In the genomic region with DNA sequence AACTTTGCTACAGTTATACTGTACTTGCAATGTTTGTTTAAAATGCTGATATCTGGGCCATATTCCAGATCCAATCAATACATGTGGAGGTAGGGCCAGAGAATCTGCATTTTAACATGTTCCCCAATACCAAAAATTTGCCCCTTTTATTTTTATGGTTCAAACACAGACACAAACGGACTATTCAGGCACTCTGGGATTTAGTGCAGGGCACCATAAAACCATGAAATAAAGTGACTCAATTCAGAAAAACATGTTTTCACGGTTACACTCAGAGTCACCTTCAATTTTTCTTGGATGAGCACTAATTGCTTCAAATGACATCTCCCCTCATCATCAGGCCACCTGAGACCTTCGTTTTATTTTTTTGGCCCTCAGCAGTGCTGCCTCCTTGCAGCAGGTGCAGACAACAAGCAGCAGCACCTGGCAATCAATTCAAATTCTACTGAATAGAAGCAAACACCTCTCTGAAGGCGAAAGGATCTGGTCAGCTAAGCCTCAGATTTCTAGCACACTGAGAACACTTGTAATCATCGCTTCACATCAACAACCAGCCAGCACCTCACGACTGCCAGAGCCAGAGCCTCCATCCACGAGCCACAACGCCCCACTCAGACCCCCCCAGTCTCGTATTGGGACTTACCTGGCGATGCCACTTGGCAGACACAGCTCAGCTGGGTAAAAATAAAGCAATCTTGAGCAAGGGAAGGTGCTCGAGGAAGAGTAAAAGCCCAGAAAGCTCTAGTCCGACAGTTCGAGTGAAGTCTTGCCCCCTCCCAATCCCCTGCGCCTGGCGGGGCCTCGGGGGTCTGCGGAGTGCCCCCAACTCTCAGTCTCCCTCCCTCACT, we compare ENCODE assay signal across 8 cellular contexts. TPM values are rescaled to one million over a fixed set of nuclear protein-coding genes. Genes with fewer than 3 reads are reported as not detected.
DNase-seq lines count a peak whose midpoint lies in the region; ATAC-seq and TF ChIP-seq lines count a peak whose summit lies in the region.

No MANE protein-coding gene starts in this region.

- H3K4me3 ChIP-seq in foreskin fibroblast (ENCODE audit: low read depth in 1 of 2, low read length in 2 of 2): peak overlapping the region; percentile 77 to 89
- peak overlapping the region; percentile 96 to 97 for H3K4me3 ChIP-seq in prostate gland

- peak overlapping the region; percentile 82 to 89 for H3K4me3 Mint-ChIP-seq in activated T-cell treated with anti-CD3 and anti-CD28 coated beads, Interleukin-2, amount 50 U/mL, for 72 hours

- no peaks in the 10 kb centered on the region for H3K27me3 ChIP-seq in prostate gland (replicated peaks; ENCODE audit: insufficient read depth)

- intact Hi-C loops in prostate gland (cut with DNase I): no loop called here

- peak overlapping the region; percentile 34 for H3K27ac Mint-ChIP-seq in activated T-cell treated with anti-CD3 and anti-CD28 coated beads, Interleukin-2, amount 50 U/mL, for 72 hours

- H3K27ac ChIP-seq in prostate gland: peak overlapping the region; percentile 60 to 80

- no peaks in the 10 kb centered on the region for H3K9me3 ChIP-seq in prostate gland

- H3K36me3 ChIP-seq in prostate gland: no peaks in the 10 kb centered on the region

- peaks cover 0 to 5% of the 10 kb centered on the region in 2 donors for H3K9me3 Mint-ChIP-seq in activated T-cell treated with anti-CD3 and anti-CD28 coated beads, Interleukin-2, amount 50 U/mL, for 72 hours

- peaks cover 13% of the 10 kb centered on the region for H3K27me3 Mint-ChIP-seq in activated T-cell treated with anti-CD3 and anti-CD28 coated beads, Interleukin-2, amount 50 U/mL, for 72 hours (ENCODE audit: low read depth)

- H3K4me1 ChIP-seq in prostate gland (replicated peaks): no peaks in the 10 kb centered on the region

- TF ChIP-seq CTCF in foreskin fibroblast (IDR thresholded peaks at IDR 0.05; ENCODE audit: low read depth, low read length) (no peak), prostate gland (IDR thresholded peaks at IDR 0.05) (no peak)

- no peak for ATAC-seq in activated T-cell treated with anti-CD3 and anti-CD28 coated beads, Interleukin-2, amount 50 U/mL, for 72 hours (replicated peaks in 1 of 2)
- no peak for ATAC-seq in HG03175 (IDR thresholded peaks at IDR 0.05; ENCODE audit: unreplicated experiment)

- peak; percentile 16 for DNase-seq in NCI-H2196 (lab: John Stamatoyannopoulos, UW; ENCODE audit: unreplicated experiment)
- no peak for DNase-seq in NCI-H2196 treated with DMSO at 0.1 percent for 48 hours (lab: John Stamatoyannopoulos, UW; ENCODE audit: unreplicated experiment)
- peak; percentile 78 for DNase-seq in NCI-H2171 treated with DMSO at 0.1 percent for 48 hours (lab: John Stamatoyannopoulos, UW)
- peak; percentile 12 to 16 for DNase-seq in activated T-cell treated with anti-CD3 and anti-CD28 coated beads, Interleukin-2, amount 50 U/mL, for 72 hours
- no peak for DNase-seq in foreskin fibroblast
- DNase-seq in prostate gland (ENCODE audit: low spot score): peak; percentile 18
- DNase-seq in midbrain (lab: John Stamatoyannopoulos, UW): no peak

- peaks cover 10 to 11% of the 10 kb centered on the region in 2 donors for H3K36me3 Mint-ChIP-seq in activated T-cell treated with anti-CD3 and anti-CD28 coated beads, Interleukin-2, amount 50 U/mL, for 72 hours (ENCODE audit: insufficient read depth in 2 of 2)

- no peak for TF ChIP-seq POLR2A in prostate gland (IDR thresholded peaks at IDR 0.05)

- 8% methylated on average over 17 of the region's 17 CpGs for WGBS in prostate gland

- peaks cover 62% of the 10 kb centered on the region for H3K4me1 Mint-ChIP-seq in activated T-cell treated with anti-CD3 and anti-CD28 coated beads, Interleukin-2, amount 50 U/mL, for 72 hours (ENCODE audit: low read depth)

RNA-seq across cellular contexts. Expression of a gene that starts 1.1 kb away (rescaled TPM):
- 1 to 10 TPM; 2.2 to 5.9 TPM for total RNA-seq in activated T-cell treated with anti-CD3 and anti-CD28 coated beads, Interleukin-2, amount 50 U/mL, for 72 hours
- total RNA-seq in prostate gland: 10 to 100 TPM; 10.4 to 12.0 TPM

Comparison
In these comparisons a context has a peak if more than half of its experiments do, and no peak if none do; other contexts are left out.
1. DNase-seq: peak in NCI-H2196 (single experiment), NCI-H2171 treated with DMSO at 0.1 percent for 48 hours (single experiment), activated T-cell treated with anti-CD3 and anti-CD28 coated beads, Interleukin-2, amount 50 U/mL, for 72 hours (2 of 2) and prostate gland (single experiment); none in NCI-H2196 treated with DMSO at 0.1 percent for 48 hours (single experiment), foreskin fibroblast (0 of 2) and midbrain (single experiment).